8 cellular contexts compared by ENCODE assay signal in genomic region chr1:19096036-19096833, GRCh38.
DNase-seq lines count a peak whose midpoint lies in the region; ATAC-seq and TF ChIP-seq lines count a peak whose summit lies in the region.

No MANE protein-coding gene starts in this region.

- H3K36me3 ChIP-seq in BJ (ENCODE audit: control insufficient read depth, insufficient read depth, low read length) (peaks cover 54% of the 10 kb centered on the region), lung (ENCODE audit: control insufficient read depth in 2 of 2, insufficient read depth in 2 of 2, low read length in 2 of 2) (peaks cover 74% of the 10 kb centered on the region in 2 donors)

- CTCF ChIA-PET in BJ (lab: Yijun Ruan, JAX), result interaction anchor here (0.6 to 3.7 kb wide), 13 partner anchors 8 to 1469 kb away, joined by 3 to 38 read pairs (median 3); no protein-coding TSS in a partner anchor

- H3K4me3 ChIP-seq in BJ (ENCODE audit: low read depth, low read length) (no peak overlapping the region), cardiac fibroblast (replicated peaks in 1 of 2; ENCODE audit: low read depth in 2 of 2, low read length in 2 of 2) (no peak overlapping the region), lung (no peak overlapping the region)

- WGBS in lung, 2 donors, result 67 to 82% methylated on average over 7 of the region's 7 CpGs

- H3K27me3 ChIP-seq in BJ (ENCODE audit: control insufficient read depth, insufficient read depth, low read length), result no peaks in the 10 kb centered on the region
- no peaks in the 10 kb centered on the region for H3K27me3 ChIP-seq in lung (ENCODE audit: control insufficient read depth, insufficient read depth)

- H3K4me1 ChIP-seq in lung (ENCODE audit: control insufficient read depth in 2 of 2, insufficient read depth in 2 of 2, low read length in 2 of 2), result peaks cover 0 to 2% of the 10 kb centered on the region in 2 donors

- H3K9me3 ChIP-seq in lung (ENCODE audit: control insufficient read depth in 2 of 2, insufficient read depth in 1 of 2, low read length in 1 of 2), result no peaks in the 10 kb centered on the region

- H3K27ac ChIP-seq in lung (ENCODE audit: low read depth in 1 of 2, low read length in 1 of 2), result no peak overlapping the region

- DNase-seq in BJ (ENCODE audit: low read depth) (no peak), HuH-7.5 (ENCODE audit: low spot score) (peak; percentile 42), cardiac fibroblast (ENCODE audit: low read depth in 2 of 2) (peak; percentile 37 to 41), lung (ENCODE audit: low spot score) (peak; percentile 48)

- ATAC-seq in lung (ENCODE audit: insufficient read depth, low FRiP score) (peak; percentile 53), HG02938 (IDR thresholded peaks at IDR 0.05; ENCODE audit: unreplicated experiment) (no peak), HG02678 (IDR thresholded peaks at IDR 0.05; ENCODE audit: unreplicated experiment) (no peak), GM19397 (IDR thresholded peaks at IDR 0.05; ENCODE audit: unreplicated experiment) (no peak), GM18502 (IDR thresholded peaks at IDR 0.05; ENCODE audit: poor library complexity, unreplicated experiment) (no peak)

- POLR2A ChIA-PET in BJ (lab: Charles Lee), result no interaction called here

- TF ChIP-seq CTCF in BJ (IDR thresholded peaks at IDR 0.05; ENCODE audit: insufficient read depth, low read depth, low read length) (peak; percentile 46), cardiac fibroblast (IDR thresholded peaks at IDR 0.05; ENCODE audit: low read depth, low read length) (peak; percentile 41), lung (IDR thresholded peaks at IDR 0.05; ENCODE audit: control extremely low read depth, extremely low read depth) (peak; percentile 24)
